ENCODE assay signal across 15 cellular contexts in genomic region chr1:63835075-63835633, GRCh38.
A peak's percentile ranks its signal among the peaks of the same experiment; 100 is the strongest.
DNase-seq lines count a peak whose midpoint lies in the region; ATAC-seq and TF ChIP-seq lines count a peak whose summit lies in the region.
"Had no signal": no experiment of that assay in that cellular context is flagged by ENCODE, and none has a peak within 500 bp of the region (broad histone marks: within the 10 kb centered on the region; RNA-seq: fewer than 3 reads in every experiment).

No MANE protein-coding gene starts in this region.

- H3K36me3 ChIP-seq in WERI-Rb-1 (no peaks in the 10 kb centered on the region), gastroesophageal sphincter (no peaks in the 10 kb centered on the region), osteoblast (ENCODE audit: insufficient read depth, low read length) (no peaks in the 10 kb centered on the region)
- H3K36me3 ChIP-seq: heart right ventricle, neutrophil, suprapubic skin had no signal

- H4K20me1 ChIP-seq in osteoblast (ENCODE audit: insufficient read depth, low read length), result peaks cover 11% of the 10 kb centered on the region

- no peaks in the 10 kb centered on the region for H3K9me3 Mint-ChIP-seq in activated naive CD4-positive, alpha-beta T cell treated with anti-CD3 and anti-CD28 coated beads for 36 hours

- no peaks in the 10 kb centered on the region for H3K36me3 Mint-ChIP-seq in activated naive CD4-positive, alpha-beta T cell treated with anti-CD3 and anti-CD28 coated beads for 36 hours (ENCODE audit: low read depth)

- H3K9me3 ChIP-seq in WERI-Rb-1 (ENCODE audit: severe bottlenecking), result no peaks in the 10 kb centered on the region
- H3K9me3 ChIP-seq in gastroesophageal sphincter, result no peaks in the 10 kb centered on the region
- no peaks in the 10 kb centered on the region for H3K9me3 ChIP-seq in osteoblast (ENCODE audit: low read depth, low read length)
- H3K9me3 ChIP-seq: heart right ventricle, neutrophil, suprapubic skin had no signal

- no peak overlapping the region for H3K4me3 Mint-ChIP-seq in activated naive CD4-positive, alpha-beta T cell treated with anti-CD3 and anti-CD28 coated beads for 36 hours

- TF ChIP-seq CTCF in WERI-Rb-1 (IDR thresholded peaks at IDR 0.05; ENCODE audit: low read depth, low read length), result no peak
- no peak for TF ChIP-seq CTCF in gastroesophageal sphincter (IDR thresholded peaks at IDR 0.05)
- TF ChIP-seq CTCF in osteoblast (IDR thresholded peaks at IDR 0.05; ENCODE audit: extremely low read depth, low read depth, low read length), result no peak

- no peak overlapping the region for H2AFZ ChIP-seq in osteoblast (ENCODE audit: low read length)

- no peaks in the 10 kb centered on the region for H3K4me1 Mint-ChIP-seq in activated naive CD4-positive, alpha-beta T cell treated with anti-CD3 and anti-CD28 coated beads for 36 hours (ENCODE audit: low read depth)

- CTCF ChIA-PET in activated naive CD4-positive, alpha-beta T cell treated with anti-CD3 and anti-CD28 coated beads for 36 hours (lab: Charles Lee), result no interaction called here

- no peak for TF ChIP-seq EP300 in gastroesophageal sphincter (IDR thresholded peaks at IDR 0.05)

- intact Hi-C loops in activated naive CD4-positive, alpha-beta T cell treated with anti-CD3 and anti-CD28 coated beads for 36 hours (cut with micrococcal nuclease), result no loop called here

- H3K4me2 ChIP-seq in osteoblast (ENCODE audit: insufficient read depth, low read length), result no peak overlapping the region

- DNase-seq in EL, result peak; percentile 13
- DNase-seq in NAMALWA (ENCODE audit: low spot score), result peak; percentile 59
- peak; percentile 29 for DNase-seq in WERI-Rb-1
- peak; percentile 39 for DNase-seq in kidney glomerular epithelial cell (lab: John Stamatoyannopoulos, UW)
- DNase-seq in activated naive CD4-positive, alpha-beta T cell treated with anti-CD3 and anti-CD28 coated beads for 36 hours, result no peak
- DNase-seq in osteoblast (ENCODE audit: insufficient read length, low spot score, missing footprints), result no peak
- DNase-seq: activated CD4-positive, alpha-beta T cell treated with anti-CD3 and anti-CD28 coated beads, Interleukin-2, amount 50 U/mL, for 1 hour; activated naive CD4-positive, alpha-beta T cell treated with anti-CD3 and anti-CD28 coated beads, Interleukin-2, amount 50 U/mL, for 16 hours; cortex of kidney; heart right ventricle; stimulated activated CD4-positive, alpha-beta T cell treated with anti-CD3 and anti-CD28 coated beads, Interleukin-2, amount 100 ng/mL, for 48 hours had no signal

- peaks cover under 1 to 14% (median 1%) of the 10 kb centered on the region in 3 donors for H3K4me1 ChIP-seq in gastroesophageal sphincter
- peaks cover 7% of the 10 kb centered on the region for H3K4me1 ChIP-seq in osteoblast (ENCODE audit: insufficient read depth, low read length)

- H3K79me2 ChIP-seq in osteoblast (ENCODE audit: insufficient read depth, low read length), result peaks cover 70% of the 10 kb centered on the region

- no peak for TF ChIP-seq POLR2A in gastroesophageal sphincter (IDR thresholded peaks at IDR 0.05)

- peaks cover 2% of the 10 kb centered on the region for H3K27me3 Mint-ChIP-seq in activated naive CD4-positive, alpha-beta T cell treated with anti-CD3 and anti-CD28 coated beads for 36 hours (ENCODE audit: low read depth)

- WGBS in gastroesophageal sphincter (ENCODE audit: low coverage in 1 of 2), 2 donors, result 75 to 86% methylated on average over 3 of the region's 3 CpGs

- H3K4me3 ChIP-seq in WERI-Rb-1 (ENCODE audit: low read depth, low read length), result no peak overlapping the region
- no peak overlapping the region for H3K4me3 ChIP-seq in gastroesophageal sphincter
- no peak overlapping the region for H3K4me3 ChIP-seq in osteoblast (ENCODE audit: insufficient read depth, low read length)
- H3K4me3 ChIP-seq: heart right ventricle, K562, suprapubic skin had no signal

- no peak overlapping the region for H3K27ac ChIP-seq in WERI-Rb-1
- no peak overlapping the region for H3K27ac ChIP-seq in gastroesophageal sphincter
- H3K27ac ChIP-seq in osteoblast (ENCODE audit: low read depth, low read length), result no peak overlapping the region
- H3K27ac ChIP-seq: heart right ventricle, neutrophil, suprapubic skin had no signal

- no peak overlapping the region for H3K27ac Mint-ChIP-seq in activated naive CD4-positive, alpha-beta T cell treated with anti-CD3 and anti-CD28 coated beads for 36 hours

- no peak for ATAC-seq in gastroesophageal sphincter
- ATAC-seq: heart right ventricle, K562 had no signal

- no peaks in the 10 kb centered on the region for H3K27me3 ChIP-seq in WERI-Rb-1 (ENCODE audit: insufficient read depth, low read depth, severe bottlenecking)
- H3K27me3 ChIP-seq in gastroesophageal sphincter, result no peaks in the 10 kb centered on the region
- H3K27me3 ChIP-seq in osteoblast (ENCODE audit: insufficient read depth, low read length), result no peaks in the 10 kb centered on the region
- H3K27me3 ChIP-seq: heart right ventricle, suprapubic skin had no signal

Comparison
In these comparisons a context has a peak if more than half of its experiments do, and no peak if none do; other contexts are left out.
1. DNase-seq: peak in EL (single experiment), NAMALWA (single experiment), WERI-Rb-1 (single experiment) and kidney glomerular epithelial cell (single experiment); none in activated naive CD4-positive, alpha-beta T cell treated with anti-CD3 and anti-CD28 coated beads for 36 hours (single experiment) and osteoblast (single experiment).